Comparison of ENCODE assay signal across 21 cellular contexts in genomic region chr14:92638904-92639303, GRCh38.
DNase-seq lines count a peak whose midpoint lies in the region; ATAC-seq, FAIRE-seq and TF ChIP-seq lines count a peak whose summit lies in the region.
"Had no signal": no experiment of that assay in that cellular context is flagged by ENCODE, and none has a peak within 500 bp of the region (broad histone marks: within the 10 kb centered on the region; RNA-seq: fewer than 3 reads in every experiment).

No MANE protein-coding gene starts in this region.

- TF ChIP-seq CTCF in natural killer cell (IDR thresholded peaks at IDR 0.05) (no peak), K562 (IDR thresholded peaks at IDR 0.05 in 2 of 3, conservative IDR thresholded peaks at IDR 0.05 in 1 of 3; ENCODE audit: insufficient read depth in 2 of 3, low read depth in 1 of 3, low read length in 3 of 3) (no peak)

- 2% methylated on average over 6 of the region's 7 CpGs for WGBS in K562 (ENCODE audit: insufficient coverage, low coverage, missing lambda C conversion rate)

- H3K36me3 Mint-ChIP-seq in natural killer cell treated with Interleukin-12 subunit alpha and Interleukin-12 subunit beta and Interleukin-15 and Interleukin-18, amount 100 ng/mL, for 72 hours: peaks cover 5% of the 10 kb centered on the region
- H3K36me3 Mint-ChIP-seq in natural killer cell: no peaks in the 10 kb centered on the region
- H3K36me3 Mint-ChIP-seq in naive thymus-derived CD8-positive, alpha-beta T cell: peaks cover 0 to 9% (median under 1%) of the 10 kb centered on the region in 3 donors

- DNase-seq in natural killer cell treated with Interleukin-12 subunit alpha and Interleukin-12 subunit beta and Interleukin-15 and Interleukin-18, amount 100 ng/mL, for 72 hours (ENCODE audit: low spot score): no peak
- DNase-seq in natural killer cell (no peak), K562 (ENCODE audit: extremely low read depth in 1 of 4, low spot score in 3 of 4) (no peak), DMS79 (lab: John Stamatoyannopoulos, UW) (no peak), retina (no peak)
- DNase-seq in naive thymus-derived CD8-positive, alpha-beta T cell: no peak
- DNase-seq: activated CD4-positive, alpha-beta T cell treated with anti-CD3 and anti-CD28 coated beads, Interleukin-2, amount 50 U/mL, for 1 hour; activated naive CD4-positive, alpha-beta T cell; activated T-cell treated with anti-CD3 and anti-CD28 coated beads for 4 hours; amygdala; cerebellar nuclear complex; islet precursor cell; Kasumi-1; right lobe of liver; stimulated activated CD4-positive, alpha-beta T cell treated with anti-CD3 and anti-CD28 coated beads, Interleukin-1b, Interleukin-23, amount 100 ng/mL, for 48 hours; stomach; SW 1271 had no signal

- no peaks in the 10 kb centered on the region for H3K27me3 Mint-ChIP-seq in natural killer cell treated with Interleukin-12 subunit alpha and Interleukin-12 subunit beta and Interleukin-15 and Interleukin-18, amount 100 ng/mL, for 72 hours
- H3K27me3 Mint-ChIP-seq in natural killer cell (ENCODE audit: low read depth in 2 of 2): no peaks in the 10 kb centered on the region
- H3K27me3 Mint-ChIP-seq in naive thymus-derived CD8-positive, alpha-beta T cell: no peaks in the 10 kb centered on the region

- TF ChIP-seq EP300 in K562 (IDR thresholded peaks at IDR 0.05; ENCODE audit: low read length): no peak

- no peaks in the 10 kb centered on the region for H3K36me3 ChIP-seq in K562 (ENCODE audit: control insufficient read depth, insufficient read depth, low read length)
- H3K36me3 ChIP-seq: right lobe of liver had no signal

- H3K9me3 ChIP-seq in K562 (replicated peaks; ENCODE audit: control insufficient read depth, insufficient read depth, low read depth, low read length): no peaks in the 10 kb centered on the region
- H3K9me3 ChIP-seq: right lobe of liver, stomach had no signal

- H3K9me1 ChIP-seq in K562 (ENCODE audit: control insufficient read depth, insufficient read depth, low read length): no peaks in the 10 kb centered on the region

- H2AFZ ChIP-seq in K562 (ENCODE audit: low read depth, low read length): no peak overlapping the region

- in situ Hi-C loops in K562 (cut with MboI): no loop called here

- no peak overlapping the region for H3K27ac ChIP-seq in K562 (ENCODE audit: extremely low read depth, low read depth, low read length)
- H3K27ac ChIP-seq: right lobe of liver, RWPE1 had no signal

- no peak overlapping the region for H3K4me3 Mint-ChIP-seq in natural killer cell treated with Interleukin-12 subunit alpha and Interleukin-12 subunit beta and Interleukin-15 and Interleukin-18, amount 100 ng/mL, for 72 hours
- H3K4me3 Mint-ChIP-seq in natural killer cell: no peak overlapping the region
- H3K4me3 Mint-ChIP-seq in naive thymus-derived CD8-positive, alpha-beta T cell: no peak overlapping the region

- BruUV-seq in K562 (replicated peaks; lab: Mats Ljungman, UMichigan): no TSS peak

- POLR2A ChIA-PET in K562 (lab: Yijun Ruan, JAX): no interaction called here
- POLR2A ChIA-PET in naive thymus-derived CD8-positive, alpha-beta T cell (lab: Charles Lee): interaction anchor here (0.9 kb wide), 1 partner anchor 13 kb away, joined by 3 read pairs; no protein-coding TSS in a partner anchor

- no peak overlapping the region for H3K9ac ChIP-seq in K562 (ENCODE audit: insufficient read depth in 1 of 2, low read depth in 2 of 2, low read length in 2 of 2)

- peak overlapping the region; percentile 10 to 59 for H3K27ac Mint-ChIP-seq in natural killer cell treated with Interleukin-12 subunit alpha and Interleukin-12 subunit beta and Interleukin-15 and Interleukin-18, amount 100 ng/mL, for 72 hours
- H3K27ac Mint-ChIP-seq in natural killer cell: peak overlapping the region in 1 of 2 donors; percentile 64
- H3K27ac Mint-ChIP-seq in naive thymus-derived CD8-positive, alpha-beta T cell: peak overlapping the region in 7 of 10 donors; percentile 61 to 86 (median 77)

- no peaks in the 10 kb centered on the region for H3K79me2 ChIP-seq in K562 (ENCODE audit: control insufficient read depth, insufficient read depth, low read length)

- no peak for FAIRE-seq in K562 (lab: Jason Lieb, UNC)
- FAIRE-seq: urothelium cell line had no signal

- no peak for TF ChIP-seq POLR2A in K562 (conservative IDR thresholded peaks at IDR 0.05)

- no peaks in the 10 kb centered on the region for H4K20me1 ChIP-seq in K562 (replicated peaks; ENCODE audit: control insufficient read depth, insufficient read depth, low read length)

- peaks cover 12 to 20% of the 10 kb centered on the region in 2 donors for H3K4me1 Mint-ChIP-seq in natural killer cell treated with Interleukin-12 subunit alpha and Interleukin-12 subunit beta and Interleukin-15 and Interleukin-18, amount 100 ng/mL, for 72 hours (ENCODE audit: low read depth in 2 of 2)
- H3K4me1 Mint-ChIP-seq in natural killer cell: peaks cover 7 to 35% of the 10 kb centered on the region in 2 donors
- H3K4me1 Mint-ChIP-seq in naive thymus-derived CD8-positive, alpha-beta T cell: peaks cover 6 to 26% (median 8%) of the 10 kb centered on the region in 4 donors

- peaks cover 0 to 4% of the 10 kb centered on the region in 2 experiments; a peak in 1 of 5 replicates for H3K27me3 ChIP-seq in K562 (ENCODE audit: control insufficient read depth in 2 of 2, insufficient read depth in 2 of 2, low read length in 2 of 2)
- H3K27me3 ChIP-seq: right lobe of liver, stomach had no signal

- CTCF ChIA-PET in K562 (lab: Yijun Ruan, JAX; ENCODE audit: low intra/inter-chr PET ratio): no interaction called here

- TF ChIP-seq RAD21 in K562 (CRISPR knock-in tag; conservative IDR thresholded peaks at IDR 0.05 in 1 of 2, IDR thresholded peaks at IDR 0.05 in 1 of 2): no peak

- no peaks in the 10 kb centered on the region for H3K9me3 Mint-ChIP-seq in natural killer cell treated with Interleukin-12 subunit alpha and Interleukin-12 subunit beta and Interleukin-15 and Interleukin-18, amount 100 ng/mL, for 72 hours
- no peaks in the 10 kb centered on the region for H3K9me3 Mint-ChIP-seq in natural killer cell
- no peaks in the 10 kb centered on the region for H3K9me3 Mint-ChIP-seq in naive thymus-derived CD8-positive, alpha-beta T cell

- H3K4me3 ChIP-seq in K562: no peak overlapping the region
- H3K4me3 ChIP-seq: right lobe of liver, stomach had no signal

- H3K4me1 ChIP-seq in K562 (replicated peaks in 1 of 2; ENCODE audit: control insufficient read depth in 2 of 2, insufficient read depth in 2 of 2, low read length in 2 of 2): no peaks in the 10 kb centered on the region; a peak in 1 of 5 replicates
- H3K4me1 ChIP-seq: right lobe of liver had no signal

- intact Hi-C loops in natural killer cell (cut with micrococcal nuclease): no loop called here
- intact Hi-C loops in K562 (cut with micrococcal nuclease): no loop called here

- ATAC-seq in natural killer cell treated with Interleukin-12 subunit alpha and Interleukin-12 subunit beta and Interleukin-15 and Interleukin-18, amount 100 ng/mL, for 72 hours: no peak
- ATAC-seq in natural killer cell: no peak
- peak; percentile 53; the same call in 1 of the 3 replicates for ATAC-seq in K562
- ATAC-seq in naive thymus-derived CD8-positive, alpha-beta T cell: no peak
- no peak for ATAC-seq in HG03139 (IDR thresholded peaks at IDR 0.05; ENCODE audit: unreplicated experiment)
- ATAC-seq in GM21423 (IDR thresholded peaks at IDR 0.05; ENCODE audit: unreplicated experiment): no peak

- H3K4me2 ChIP-seq in K562 (ENCODE audit: insufficient read depth, low read length): no peak overlapping the region

TF ChIP-seq in K562, 482 proteins besides CTCF, POLR2A, EP300 and RAD21 (continues in another document):
- TF ChIP-seq DDX20 (tag; IDR thresholded peaks at IDR 0.05; ENCODE audit: low read depth) (no peak), MCM5 (IDR thresholded peaks at IDR 0.05; ENCODE audit: low read depth) (no peak), ZNF699 (CRISPR knock-in tag; IDR thresholded peaks at IDR 0.05; ENCODE audit: insufficient replicate concordance) (no peak), ZFP91 (CRISPR knock-in tag; IDR thresholded peaks at IDR 0.05) (no peak), NBN (IDR thresholded peaks at IDR 0.05; ENCODE audit: low read depth) (no peak), LARP7 (IDR thresholded peaks at IDR 0.05) (no peak), ZNF354B (CRISPR knock-in tag; IDR thresholded peaks at IDR 0.05) (no peak), FOXK1 (CRISPR knock-in tag; IDR thresholded peaks at IDR 0.05; ENCODE audit: borderline replicate concordance) (no peak), HIVEP1 (CRISPR knock-in tag; IDR thresholded peaks at IDR 0.05) (no peak)
